Comparison of ENCODE assay signal across 20 cellular contexts in genomic region chr2:84494070-84494469, GRCh38. TPM values are rescaled to one million over a fixed set of nuclear protein-coding genes. Genes with fewer than 3 reads are reported as not detected.
DNase-seq lines count a peak whose midpoint lies in the region; FAIRE-seq and TF ChIP-seq lines count a peak whose summit lies in the region.
"Had no signal": no experiment of that assay in that cellular context is flagged by ENCODE, and none has a peak within 500 bp of the region (broad histone marks: within the 10 kb centered on the region; RNA-seq: fewer than 3 reads in every experiment).

No MANE protein-coding gene starts in this region.

- TF ChIP-seq POLR2A in lower leg skin (IDR thresholded peaks at IDR 0.05) = no peak

- H3K4me1 ChIP-seq in OCI-LY3 (ENCODE audit: low read length) = peaks cover 45% of the 10 kb centered on the region
- H3K4me1 ChIP-seq: colonic mucosa, gastroesophageal sphincter had no signal

- H3K4me3 ChIP-seq in OCI-LY3 (ENCODE audit: low read length) (peak overlapping the region; percentile 18; the same call in 1 of the 2 replicates), bronchial epithelial cell (ENCODE audit: low read depth, low read length) (no peak overlapping the region), lower leg skin (ENCODE audit: low read depth, poor library complexity, severe bottlenecking) (no peak overlapping the region)
- H3K4me3 ChIP-seq: body of pancreas, colonic mucosa, gastroesophageal sphincter had no signal

- peak; percentile 33 for DNase-seq in Daoy (ENCODE audit: low read depth)
- DNase-seq in bronchial epithelial cell (ENCODE audit: low read depth) = peak; percentile 76
- DNase-seq in lung microvascular endothelial cell (ENCODE audit: low read depth in 2 of 2) = peak; percentile 59 to 89
- DNase-seq in lower leg skin (ENCODE audit: low spot score in 2 of 2) = no peak
- DNase-seq in NCI-H748 treated with DMSO at 0.1 percent for 48 hours (lab: John Stamatoyannopoulos, UW) = no peak
- DNase-seq in NCI-H526 (lab: John Stamatoyannopoulos, UW) = no peak
- no peak for DNase-seq in NCI-H187 treated with DMSO at 0.1 percent for 48 hours (lab: John Stamatoyannopoulos, UW)
- DNase-seq: activated B cell treated with CpG ODN at 0.5 μM for 24 hours; activated CD8-positive, alpha-beta T cell treated with anti-CD3 and anti-CD28 coated beads for 36 hours; activated T-cell treated with anti-CD3 and anti-CD28 coated beads, Interleukin-2, amount 50 U/mL, for 24 hours; body of pancreas; colonic mucosa; left colon; NCI-H524; SIG-M5; stimulated activated CD4-positive, alpha-beta T cell treated with anti-CD3 and anti-CD28 coated beads, Interleukin-15, amount 100 ng/mL, for 24 hours had no signal

- WGBS in lower leg skin, 2 donors = 65 to 80% methylated on average over 4 of the region's 4 CpGs

- H3K27ac ChIP-seq in OCI-LY3 (ENCODE audit: low read length) = no peak overlapping the region
- H3K27ac ChIP-seq: body of pancreas, colonic mucosa, gastroesophageal sphincter, KMS-11, neutrophil had no signal

- TF ChIP-seq CTCF in OCI-LY3 (IDR thresholded peaks at IDR 0.05; ENCODE audit: low read depth, low read length) (no peak), bronchial epithelial cell (IDR thresholded peaks at IDR 0.05; ENCODE audit: insufficient read depth, low read length, severe bottlenecking) (no peak), lower leg skin (IDR thresholded peaks at IDR 0.05) (no peak)

- intact Hi-C loops in lower leg skin (cut with DNase I; ENCODE audit: low total_unique reads) = loop anchor here (5.0 to 10.0 kb wide), 2 partner anchors 391 to 723 kb away; partner anchors contain the start of gene TRABD2A

- H3K36me3 ChIP-seq in OCI-LY3 (replicated peaks; ENCODE audit: low read depth, low read length) (no peaks in the 10 kb centered on the region), bronchial epithelial cell (ENCODE audit: control insufficient read depth, insufficient read depth, low read length) (no peaks in the 10 kb centered on the region)
- H3K36me3 ChIP-seq: colonic mucosa, gastroesophageal sphincter, neutrophil had no signal

- peak overlapping the region; percentile 5; the same call in 1 of the 2 replicates for H3K9ac ChIP-seq in OCI-LY3 (ENCODE audit: low read length)
- H3K9ac ChIP-seq: KMS-11 had no signal

- FAIRE-seq in bronchial epithelial cell (lab: Jason Lieb, UNC) = no peak

- peak overlapping the region; percentile 55 for H3K4me2 ChIP-seq in OCI-LY3 (ENCODE audit: low read length)
- H3K4me2 ChIP-seq: KMS-11 had no signal

- no peaks in the 10 kb centered on the region for H3K27me3 ChIP-seq in OCI-LY3 (ENCODE audit: low read depth, low read length)
- H3K27me3 ChIP-seq in bronchial epithelial cell (ENCODE audit: control insufficient read depth, insufficient read depth, low read length) = no peaks in the 10 kb centered on the region
- H3K27me3 ChIP-seq: body of pancreas, colonic mucosa, gastroesophageal sphincter, neutrophil had no signal

- H2AFZ ChIP-seq in OCI-LY3 (ENCODE audit: low read depth, low read length) = peak overlapping the region; percentile 24; the same call in 1 of the 2 replicates

- no peaks in the 10 kb centered on the region for H3K9me3 ChIP-seq in OCI-LY3 (ENCODE audit: insufficient read depth, low read length)
- H3K9me3 ChIP-seq: body of pancreas, colonic mucosa, gastroesophageal sphincter, neutrophil had no signal

- H4K20me1 ChIP-seq in OCI-LY3 (ENCODE audit: insufficient read depth, low read length) = no peaks in the 10 kb centered on the region

- H3K79me2 ChIP-seq in OCI-LY3 (ENCODE audit: low read length) = no peaks in the 10 kb centered on the region

RNA-seq across cellular contexts. Expression of gene DNAH6, which starts 22.2 kb away (rescaled TPM):
- 0.12 and 2.9 TPM in 2 replicates for total RNA-seq in Daoy (2014; rRNA removed; shearing (Covaris generic))
- total RNA-seq in bronchial epithelial cell (under 0.01 TPM in 2 replicates), lung microvascular endothelial cell (under 0.01 TPM in 1 of 2 replicates, not detected in the other), lower leg skin (under 1 TPM; 0.02 to 0.72 (median 0.25) TPM)

RNA-seq across cellular contexts. Expression of gene SUCLG1, which starts 35.0 kb away (rescaled TPM):
- 69.1 and 77.0 TPM in 2 replicates for total RNA-seq in Daoy (2014; rRNA removed; shearing (Covaris generic))
- total RNA-seq in bronchial epithelial cell (24.6 and 27.9 TPM in 2 replicates), lung microvascular endothelial cell (55.0 and 64.1 TPM in 2 replicates), lower leg skin (10 to 100 TPM; 47.7 to 83.8 (median 61.1) TPM)

Comparison
In these comparisons a context has a peak if more than half of its experiments do, and no peak if none do; other contexts are left out.
1. DNase-seq: peak in Daoy (single experiment), bronchial epithelial cell (single experiment) and lung microvascular endothelial cell (2 of 2); none in lower leg skin (0 of 2), NCI-H748 treated with DMSO at 0.1 percent for 48 hours (single experiment), NCI-H526 (0 of 2) and NCI-H187 treated with DMSO at 0.1 percent for 48 hours (single experiment).